Comparison of ENCODE assay signal across 7 cellular contexts in genomic region chr22:40182231-40182835, GRCh38. TPM values are rescaled to one million over a fixed set of nuclear protein-coding genes. Genes with fewer than 3 reads are reported as not detected.
A peak's percentile ranks its signal among the peaks of the same experiment; 100 is the strongest.
DNase-seq lines count a peak whose midpoint lies in the region; ATAC-seq and TF ChIP-seq lines count a peak whose summit lies in the region.

No MANE protein-coding gene starts in this region.

- TF ChIP-seq EP300 in esophagus muscularis mucosa (IDR thresholded peaks at IDR 0.05), result no peak

- TF ChIP-seq POLR2A in esophagus muscularis mucosa (IDR thresholded peaks at IDR 0.05; ENCODE audit: low read depth), result no peak

- intact Hi-C loops in esophagus muscularis mucosa (cut with DNase I), result loop anchor here (5.0 to 10.0 kb wide), 2 partner anchors 92 to 140 kb away; no protein-coding TSS in a partner anchor

- DNase-seq in G401 (ENCODE audit: low spot score) (peak; percentile 17), RWPE2 (ENCODE audit: low spot score) (no peak), esophagus muscularis mucosa (ENCODE audit: extremely low spot score) (no peak), retinal pigment epithelial cell (ENCODE audit: low read depth) (peak; percentile 35), SHP77 (lab: John Stamatoyannopoulos, UW) (no peak), foreskin melanocyte (no peak)

- no peak overlapping the region for H3K4me3 ChIP-seq in RWPE2 (ENCODE audit: severe bottlenecking)
- no peak overlapping the region for H3K4me3 ChIP-seq in esophagus muscularis mucosa
- H3K4me3 ChIP-seq in retinal pigment epithelial cell (ENCODE audit: low read length), result no peak overlapping the region

- H3K4me1 ChIP-seq in RWPE2 (ENCODE audit: insufficient read depth, poor library complexity, severe bottlenecking) (peaks cover 33% of the 10 kb centered on the region), esophagus muscularis mucosa (peaks cover 56 to 80% (median 71%) of the 10 kb centered on the region in 4 donors)

- H3K27me3 ChIP-seq in RWPE2 (ENCODE audit: insufficient read depth, poor library complexity, severe bottlenecking) (no peaks in the 10 kb centered on the region), esophagus muscularis mucosa (no peaks in the 10 kb centered on the region)

- in situ Hi-C loops in G401 (cut with HindIII; ENCODE audit: low sequenced_read_pairs), result loop anchor here (25.0 kb wide), 1 partner anchor 120 kb away; no protein-coding TSS in a partner anchor

- no peak for TF ChIP-seq CTCF in RWPE2 (IDR thresholded peaks at IDR 0.05; ENCODE audit: poor library complexity, severe bottlenecking)
- TF ChIP-seq CTCF in esophagus muscularis mucosa (IDR thresholded peaks at IDR 0.05), result no peak
- TF ChIP-seq CTCF in retinal pigment epithelial cell (conservative IDR thresholded peaks at IDR 0.05; ENCODE audit: low read depth, low read length), result no peak

- H3K9me3 ChIP-seq in RWPE2 (ENCODE audit: severe bottlenecking), result no peaks in the 10 kb centered on the region
- no peaks in the 10 kb centered on the region for H3K9me3 ChIP-seq in esophagus muscularis mucosa

- 48% methylated on average over 4 of the region's 4 CpGs for WGBS in esophagus muscularis mucosa

- no peaks in the 10 kb centered on the region for H3K36me3 ChIP-seq in RWPE2 (ENCODE audit: low read depth)
- no peaks in the 10 kb centered on the region for H3K36me3 ChIP-seq in esophagus muscularis mucosa

- ATAC-seq in RWPE2 (ENCODE audit: low read depth) (no peak), GM19455 (IDR thresholded peaks at IDR 0.05; ENCODE audit: unreplicated experiment) (no peak)

- H3K27ac ChIP-seq in RWPE2 (ENCODE audit: poor library complexity, severe bottlenecking), result peak overlapping the region; percentile 40
- peak overlapping the region; percentile 45 to 83 (median 65) for H3K27ac ChIP-seq in esophagus muscularis mucosa (replicated peaks in 1 of 4)

RNA-seq across cellular contexts. Expression of gene TNRC6B, which starts 4.6 kb away (rescaled TPM):
- total RNA-seq in G401 (2014; rRNA removed; shearing (Covaris generic)), result 11.1 TPM in 2 replicates
- total RNA-seq in esophagus muscularis mucosa, result 10 to 100 TPM; 34.5 to 57.0 (median 45.4) TPM

Comparison
In these comparisons a context has a peak if more than half of its experiments do, and no peak if none do; other contexts are left out.
1. DNase-seq: peak in G401 (single experiment) and retinal pigment epithelial cell (single experiment); none in RWPE2 (single experiment), esophagus muscularis mucosa (single experiment), SHP77 (0 of 2) and foreskin melanocyte (single experiment).